8 cellular contexts compared by ENCODE assay signal in the genomic region with DNA sequence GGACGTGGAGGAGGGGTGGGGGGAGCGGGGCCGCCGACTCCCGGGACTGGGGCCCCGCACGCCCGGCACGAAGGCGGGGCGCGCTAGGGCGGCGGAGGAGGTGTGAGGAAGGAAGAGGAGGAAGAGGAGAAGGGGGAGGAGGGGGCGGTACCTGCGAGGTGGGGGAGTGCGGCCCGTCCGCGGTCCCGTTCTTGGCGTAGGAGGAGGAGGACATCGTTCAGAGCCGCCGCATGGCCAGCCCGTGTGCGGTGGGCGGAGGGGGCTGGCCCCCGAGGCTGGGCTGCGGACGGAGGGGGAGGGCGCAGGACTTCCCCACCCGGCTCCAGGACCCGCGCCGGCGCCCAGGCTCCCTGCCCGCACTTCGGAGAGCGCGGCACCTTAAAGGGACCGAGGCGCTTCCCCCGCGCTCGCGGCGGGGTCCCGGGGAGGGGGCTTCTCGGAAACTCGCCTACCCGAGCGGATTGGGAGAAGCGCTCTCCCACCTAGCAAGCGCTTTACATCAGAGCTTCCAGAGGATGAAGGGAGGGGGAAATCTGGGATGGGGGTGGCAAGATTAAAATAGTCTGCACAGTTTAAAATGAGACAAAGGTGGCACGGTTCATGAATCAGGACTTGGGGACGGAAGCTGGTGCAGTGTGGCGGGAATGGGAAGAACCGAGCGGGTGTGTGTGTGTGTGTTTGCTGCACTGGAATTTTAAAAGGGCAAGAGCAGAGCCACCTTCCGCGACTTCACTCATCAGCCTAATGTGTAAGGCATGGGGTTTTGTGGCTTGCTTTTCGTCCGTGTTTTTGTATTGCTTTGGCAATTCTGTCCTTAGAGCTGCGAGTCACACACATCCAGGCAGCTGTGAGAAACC. TPM values are rescaled to one million over a fixed set of nuclear protein-coding genes. Genes with fewer than 3 reads are reported as not detected.
DNase-seq lines count a peak whose midpoint lies in the region; ATAC-seq and TF ChIP-seq lines count a peak whose summit lies in the region.

Gene CACNB4 (minus strand): TSS at position 247 of the 857 bp plus-strand sequence.

- no peak for TF ChIP-seq POLR2A in right lobe of liver (IDR thresholded peaks at IDR 0.05)

- no peak for TF ChIP-seq CTCF in Panc1 (IDR thresholded peaks at IDR 0.05)
- TF ChIP-seq CTCF in right lobe of liver (IDR thresholded peaks at IDR 0.05): no peak
- no peak for TF ChIP-seq CTCF in thoracic aorta (IDR thresholded peaks at IDR 0.05)

- 1% methylated on average over 33 of the region's 65 CpGs for whole genome bisulfite sequencing in right lobe of liver (ENCODE audit: insufficient coverage, low coverage, low lambda C conversion rate, missing lambda C conversion rate)

- peak; percentile 46 for ATAC-seq in GM21825 (IDR thresholded peaks at IDR 0.05; ENCODE audit: unreplicated experiment)
- ATAC-seq in Panc1: peak; percentile 40
- ATAC-seq in right lobe of liver: peak; percentile 27 to 39 (median 34)
- no peak for ATAC-seq in thoracic aorta (ENCODE audit: insufficient number of reproducible peaks, low FRiP score, low read depth)
- no peak for ATAC-seq in HG03108 (IDR thresholded peaks at IDR 0.05; ENCODE audit: unreplicated experiment)

- POLR2A ChIA-PET in Panc1 (lab: Charles Lee): no interaction called here

- in situ Hi-C loops in Panc1 (cut with HindIII; ENCODE audit: low pct_unique_long_range_greater_than_20kb, low sequenced_read_pairs): no loop called here

- CTCF ChIA-PET in Panc1 (lab: Charles Lee): no interaction called here

- DNase-seq in EL: peak; percentile 20
- DNase-seq in Panc1 (ENCODE audit: low read depth, low spot score): no peak
- peak; percentile 11 for DNase-seq in cerebellum (ENCODE audit: low spot score)
- DNase-seq in right lobe of liver: peak in 1 of 3 donors; percentile 29
- DNase-seq in thoracic aorta (ENCODE audit: low spot score): no peak
- no peak for DNase-seq in NCI-H510A treated with DMSO at 0.1 percent for 48 hours (lab: John Stamatoyannopoulos, UW)

- peaks cover 17% of the 10 kb centered on the region for H3K4me1 ChIP-seq in Panc1 (ENCODE audit: control insufficient read depth, insufficient read depth, low read length)
- peaks cover 0 to 18% (median 4%) of the 10 kb centered on the region in 4 donors for H3K4me1 ChIP-seq in right lobe of liver
- H3K4me1 ChIP-seq in thoracic aorta (ENCODE audit: control insufficient read depth in 1 of 2, low read depth in 2 of 2): peaks cover 3 to 10% of the 10 kb centered on the region in 2 donors

- H3K4me3 ChIP-seq in Panc1 (ENCODE audit: low read depth in 2 of 2, low read length in 2 of 2) (peak within 1 kb of the TSS; percentile 44 to 50), right lobe of liver (peak within 1 kb of the TSS; percentile 36 to 54 (median 48)), thoracic aorta (peak within 1 kb of the TSS; percentile 89)

- H3K27ac ChIP-seq in Panc1 (ENCODE audit: low read length): no peak within 1 kb of the TSS; the same call in 1 of the 2 replicates
- H3K27ac ChIP-seq in right lobe of liver: no peak within 1 kb of the TSS
- peak within 1 kb of the TSS in 1 of 2 donors; percentile 32 for H3K27ac ChIP-seq in thoracic aorta

- no TSS peak for BruUV-seq in Panc1 (replicated peaks; lab: Mats Ljungman, UMichigan)

- H3K36me3 ChIP-seq in Panc1 (ENCODE audit: control insufficient read depth, insufficient read depth, low read length) (no peaks in the 10 kb centered on the region), right lobe of liver (no peaks in the 10 kb centered on the region), thoracic aorta (no peaks in the 10 kb centered on the region)

- H3K9me3 ChIP-seq in Panc1 (ENCODE audit: control insufficient read depth, insufficient read depth, low read depth, low read length): no peaks in the 10 kb centered on the region
- H3K9me3 ChIP-seq in right lobe of liver: no peaks in the 10 kb centered on the region
- H3K9me3 ChIP-seq in thoracic aorta: no peaks in the 10 kb centered on the region

- intact Hi-C loops in Panc1 (cut with micrococcal nuclease; ENCODE audit: unreplicated experiment) (no loop called here), right lobe of liver (cut with DNase I) (no loop called here)

- H3K27me3 ChIP-seq in Panc1 (ENCODE audit: control insufficient read depth, insufficient read depth, low read length) (peaks cover 28% of the 10 kb centered on the region), right lobe of liver (no peaks in the 10 kb centered on the region), thoracic aorta (replicated peaks; ENCODE audit: insufficient read depth) (no peaks in the 10 kb centered on the region)

RNA-seq across cellular contexts. Expression of gene CACNB4, which starts in this region (rescaled TPM):
- total RNA-seq in Panc1 (2021; ENCODE audit: unreplicated experiment) (1.7 TPM), cerebellum (75.6 TPM), right lobe of liver (under 1 TPM; 0.06 to 0.49 (median 0.25) TPM), thoracic aorta (10 to 100 TPM in 1 of 2 donors, 1 to 10 TPM in 1; 5.6 to 13.8 TPM)
- polyA plus RNA-seq in Panc1 (2012; ENCODE audit: insufficient read length): 1.8 TPM

Comparison
In these comparisons a context has a peak if more than half of its experiments do, and no peak if none do; other contexts are left out.
1. Peak in ATAC-seq and H3K4me3 ChIP-seq in right lobe of liver; RNA of the gene not detected or under 1 TPM.
2. DNase-seq: peak in EL (single experiment) and cerebellum (single experiment); none in Panc1 (single experiment), thoracic aorta (single experiment) and NCI-H510A treated with DMSO at 0.1 percent for 48 hours (single experiment).
3. ATAC-seq: peak in GM21825 (single experiment) and Panc1 (single experiment); none in thoracic aorta (single experiment) and HG03108 (single experiment).
4. Peak in every context shown above with its lines, with median percentiles within 50 percentile points of each other: H3K4me3 ChIP-seq.